Comparison of ENCODE assay signal across 1 cellular context in the genomic region with DNA sequence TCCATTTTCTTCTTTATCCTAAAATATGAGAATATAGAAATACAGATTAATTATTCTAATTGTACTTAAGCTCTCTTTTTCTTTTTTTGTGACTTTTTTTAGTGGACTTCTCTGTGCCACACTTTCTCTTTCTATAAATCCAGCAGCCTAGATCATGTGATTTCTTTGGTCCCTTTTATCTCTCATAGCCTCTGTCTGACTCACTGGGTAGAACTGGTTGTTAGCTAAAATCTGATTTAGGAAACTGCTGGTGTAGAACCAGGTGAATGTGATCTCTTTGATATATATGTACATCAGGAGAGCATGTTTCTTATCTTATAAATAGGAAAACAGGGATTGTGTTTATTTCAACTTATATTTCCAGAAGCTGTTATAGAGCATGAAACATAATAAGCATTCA.
TF ChIP-seq lines count a peak whose summit lies in the region.

No MANE protein-coding gene starts in this region.

TF ChIP-seq in K562, 482 proteins besides CTCF, POLR2A, EP300 and RAD21:
- peak; percentile 54 for TF ChIP-seq TFE3 (CRISPR knock-in tag; IDR thresholded peaks at IDR 0.05)
- peak; percentile 56 for TF ChIP-seq FOSL1 (tag; conservative IDR thresholded peaks at IDR 0.05)
- no peak for TF ChIP-seq CBX1 (IDR thresholded peaks at IDR 0.05; ENCODE audit: low read depth)
- TF ChIP-seq ZNF445 (CRISPR knock-in tag; IDR thresholded peaks at IDR 0.05; ENCODE audit: low read depth), result no peak
